ENCODE assay signal across 15 cellular contexts in genomic region chr9:129473523-129474244, GRCh38.
DNase-seq lines count a peak whose midpoint lies in the region; ATAC-seq, FAIRE-seq and TF ChIP-seq lines count a peak whose summit lies in the region.
"Had no signal": no experiment of that assay in that cellular context is flagged by ENCODE, and none has a peak within 500 bp of the region (broad histone marks: within the 10 kb centered on the region; RNA-seq: fewer than 3 reads in every experiment).

No MANE protein-coding gene starts in this region.

- POLR2A ChIA-PET in H1 (lab: Charles Lee; ENCODE audit: partially characterized antibody), result interaction anchor here (0.8 kb wide), 1 partner anchor 16 kb away, joined by 3 read pairs; no protein-coding TSS in a partner anchor

- no peak overlapping the region for H4K5ac ChIP-seq in H1 (ENCODE audit: insufficient read length, low read depth, low read length)

- no peak overlapping the region for H3K4me3 ChIP-seq in H1 (ENCODE audit: extremely low read depth in 1 of 4, insufficient read depth in 2 of 4, low read depth in 3 of 4, low read length in 4 of 4)
- H3K4me3 ChIP-seq: gastrocnemius medialis had no signal

- H3K27me3 ChIP-seq in H1 (replicated peaks in 1 of 4; ENCODE audit: control insufficient read depth in 3 of 4, extremely low read depth in 1 of 4, insufficient read depth in 3 of 4, low read length in 3 of 4), result peaks cover 0 to 2% (median 0%) of the 10 kb centered on the region in 4 experiments; a peak in 2 of 7 replicates
- H3K27me3 ChIP-seq: brain microvascular endothelial cell, gastrocnemius medialis had no signal

- WGBS in H1 (ENCODE audit: extremely low coverage in 1 of 2, insufficient coverage in 1 of 2, insufficient read length in 1 of 2, insufficient replicate concordance in 2 of 2, low coverage in 1 of 2, low lambda C conversion rate in 2 of 2, missing lambda C conversion rate in 1 of 2), 2 experiments, result 89% methylated on average over 15 of the region's 15 CpGs; no CpG with 5 or more reads in 1 of the 2 experiments

- peaks cover 5 to 9% of the 10 kb centered on the region in 2 experiments; a peak in 3 of 4 replicates for H3K9me3 ChIP-seq in H1 (ENCODE audit: insufficient read depth in 2 of 2, low read depth in 1 of 2, low read length in 1 of 2)
- H3K9me3 ChIP-seq: gastrocnemius medialis had no signal

- DNase-seq in M059J (ENCODE audit: low read depth) (peak; percentile 91), H1 (ENCODE audit: low read depth in 1 of 2, low spot score in 2 of 2) (no peak), left lobe of liver (ENCODE audit: low spot score) (no peak), type B pancreatic cell (ENCODE audit: extremely low spot score, unreplicated experiment) (no peak), SK-N-DZ (ENCODE audit: low spot score) (no peak), GM19239 (ENCODE audit: insufficient read length, low spot score) (no peak), T-helper 2 cell (no peak)
- DNase-seq: brain microvascular endothelial cell; GDM1; H7; NCI-H1092; NCI-H82; stimulated activated naive CD4-positive, alpha-beta T cell had no signal

- no peaks in the 10 kb centered on the region for H3K79me1 ChIP-seq in H1 (ENCODE audit: low read depth, low read length)

- no peak overlapping the region for H3K9ac ChIP-seq in H1 (replicated peaks in 1 of 4; ENCODE audit: extremely low read depth in 1 of 4, low read depth in 3 of 4, low read length in 3 of 4)

- H3K27ac Mint-ChIP-seq in type B pancreatic cell, result peak overlapping the region; percentile 13

- H2BK12ac ChIP-seq in H1 (ENCODE audit: low read depth, low read length), result no peak overlapping the region

- TF ChIP-seq RAD21 in H1 (IDR thresholded peaks at IDR 0.05 in 1 of 2, conservative IDR thresholded peaks at IDR 0.05 in 1 of 2; ENCODE audit: low read depth in 2 of 2, low read length in 2 of 2), result no peak

- no peaks in the 10 kb centered on the region for H3K23me2 ChIP-seq in H1 (ENCODE audit: low read depth, low read length)

- no peak overlapping the region for H3K4me3 Mint-ChIP-seq in type B pancreatic cell

- no peak overlapping the region for H3K14ac ChIP-seq in H1 (ENCODE audit: insufficient read length)

- TF ChIP-seq CTCF in H1 (IDR thresholded peaks at IDR 0.05; ENCODE audit: control extremely low read depth in 1 of 3, insufficient read depth in 1 of 3, low read depth in 1 of 3, low read length in 3 of 3) (no peak), type B pancreatic cell (conservative IDR thresholded peaks at IDR 0.05) (no peak)

- no peaks in the 10 kb centered on the region for H3K9me3 Mint-ChIP-seq in type B pancreatic cell

- H3K36me3 ChIP-seq in H1 (ENCODE audit: control insufficient read depth in 2 of 4, insufficient read depth in 4 of 4, low read length in 3 of 4), result no peaks in the 10 kb centered on the region
- H3K36me3 ChIP-seq: brain microvascular endothelial cell, gastrocnemius medialis had no signal

- TF ChIP-seq EP300 in H1 (IDR thresholded peaks at IDR 0.05; ENCODE audit: borderline replicate concordance in 1 of 2, low read depth in 2 of 2, low read length in 2 of 2), result no peak

- H3K27me3 Mint-ChIP-seq in type B pancreatic cell, result no peaks in the 10 kb centered on the region

- H2BK15ac ChIP-seq in H1 (ENCODE audit: low read length), result no peak overlapping the region

- no peak overlapping the region for H3K23ac ChIP-seq in H1 (ENCODE audit: insufficient read length)

- H4K91ac ChIP-seq in H1 (replicated peaks; ENCODE audit: insufficient read length, low read length), result no peak overlapping the region

- CTCF ChIA-PET in H1 (lab: Charles Lee; ENCODE audit: partially characterized antibody), result interaction anchor here (1.0 kb wide), 1 partner anchor 9 kb away, joined by 3 read pairs; no protein-coding TSS in a partner anchor

- H4K8ac ChIP-seq in H1 (ENCODE audit: extremely low read depth, insufficient read depth, low read length), result no peak overlapping the region

- peaks cover 5 to 15% (median 11%) of the 10 kb centered on the region in 4 experiments for H3K4me1 ChIP-seq in H1 (replicated peaks in 1 of 4; ENCODE audit: control insufficient read depth in 3 of 4, insufficient read depth in 4 of 4, low read length in 3 of 4)
- H3K4me1 ChIP-seq: gastrocnemius medialis had no signal

- no peak overlapping the region for H2BK5ac ChIP-seq in H1 (ENCODE audit: low read depth, low read length)

- peak overlapping the region; percentile 39; the same call in 1 of the 2 replicates for H2AK5ac ChIP-seq in H1 (ENCODE audit: low read depth, low read length)

- FAIRE-seq in H1 (lab: Jason Lieb, UNC), result no peak
- no peak for FAIRE-seq in GM19239 (lab: Jason Lieb, UNC)

- ATAC-seq in left lobe of liver (peak; percentile 40), HG02938 (IDR thresholded peaks at IDR 0.05; ENCODE audit: unreplicated experiment) (no peak)

- H4K20me1 ChIP-seq in H1 (replicated peaks in 1 of 2; ENCODE audit: control insufficient read depth in 1 of 2, insufficient read depth in 2 of 2, low read length in 2 of 2), result no peaks in the 10 kb centered on the region

- no peak for TF ChIP-seq POLR2A in H1 (IDR thresholded peaks at IDR 0.05; ENCODE audit: control extremely low read depth in 1 of 2, low read depth in 2 of 2, low read length in 2 of 2)

- H3K4me2 ChIP-seq in H1 (ENCODE audit: insufficient read depth in 1 of 2, low read depth in 2 of 2, low read length in 2 of 2), result no peak overlapping the region

- H2AFZ ChIP-seq in H1 (ENCODE audit: low read length), result no peak overlapping the region

- H2BK20ac ChIP-seq in H1 (ENCODE audit: low read length), result no peak overlapping the region; the same call in 1 of the 2 replicates

- H3K18ac ChIP-seq in H1 (ENCODE audit: extremely low read depth, low read length), result no peak overlapping the region

- no peak overlapping the region for H2BK120ac ChIP-seq in H1 (replicated peaks; ENCODE audit: low read depth, low read length)

- no peaks in the 10 kb centered on the region for H3K36me3 Mint-ChIP-seq in type B pancreatic cell

- no peak overlapping the region for H3K27ac ChIP-seq in H1 (ENCODE audit: low read depth, low read length)
- H3K27ac ChIP-seq: brain microvascular endothelial cell, gastrocnemius medialis had no signal

- peaks cover 36% of the 10 kb centered on the region for H3K4me1 Mint-ChIP-seq in type B pancreatic cell (ENCODE audit: unreplicated experiment)

- H3K79me2 ChIP-seq in H1 (ENCODE audit: control insufficient read depth in 1 of 2, insufficient read depth in 2 of 2, low read length in 2 of 2), result no peaks in the 10 kb centered on the region

- H3K4ac ChIP-seq in H1 (replicated peaks; ENCODE audit: insufficient read length, low read depth, low read length), result no peak overlapping the region

- no peak overlapping the region for H3K56ac ChIP-seq in H1 (replicated peaks; ENCODE audit: insufficient read length, low read depth, low read length)

TF ChIP-seq in H1, 55 proteins besides CTCF, POLR2A, EP300 and RAD21:
- TF ChIP-seq SP4 (IDR thresholded peaks at IDR 0.05; ENCODE audit: low read length), result no peak
- TF ChIP-seq ATF2 (IDR thresholded peaks at IDR 0.05; ENCODE audit: low read length), result no peak
- no peak for TF ChIP-seq HDAC2 (IDR thresholded peaks at IDR 0.05; ENCODE audit: borderline replicate concordance in 1 of 2, low read depth in 2 of 2, low read length in 2 of 2)
- TF ChIP-seq CEBPB (IDR thresholded peaks at IDR 0.05; ENCODE audit: low read depth, low read length), result no peak
- TF ChIP-seq CHD1 (IDR thresholded peaks at IDR 0.05; ENCODE audit: low read depth, low read length), result no peak
- no peak for TF ChIP-seq SP1 (IDR thresholded peaks at IDR 0.05; ENCODE audit: low read depth, low read length)
- no peak for TF ChIP-seq HDAC6 (IDR thresholded peaks at IDR 0.05; ENCODE audit: low read depth, low read length)
- no peak for TF ChIP-seq SAP30 (IDR thresholded peaks at IDR 0.05; ENCODE audit: insufficient read depth, insufficient replicate concordance, low read length)
- TF ChIP-seq ATF3 (IDR thresholded peaks at IDR 0.05; ENCODE audit: insufficient read depth, low read depth, low read length), result no peak
- no peak for TF ChIP-seq TCF12 (IDR thresholded peaks at IDR 0.05; ENCODE audit: low read depth, low read length)
- TF ChIP-seq USF2 (IDR thresholded peaks at IDR 0.05; ENCODE audit: low read length), result no peak
- TF ChIP-seq CTBP2 (IDR thresholded peaks at IDR 0.05; ENCODE audit: borderline replicate concordance, insufficient read depth, insufficient read length, low read length), result no peak
- no peak for TF ChIP-seq BRCA1 (IDR thresholded peaks at IDR 0.05; ENCODE audit: low read depth, low read length)
- no peak for TF ChIP-seq MAX (IDR thresholded peaks at IDR 0.05)
- no peak for TF ChIP-seq POU5F1 (IDR thresholded peaks at IDR 0.05; ENCODE audit: low read depth, low read length)
- no peak for TF ChIP-seq CBX8 (IDR thresholded peaks at IDR 0.05; ENCODE audit: borderline replicate concordance, low read depth, low read length)
- no peak for TF ChIP-seq GTF2F1 (IDR thresholded peaks at IDR 0.05; ENCODE audit: borderline replicate concordance, low read depth, low read length)
